ENCODE assay signal across 8 cellular contexts in genomic region chr20:36792422-36792821, GRCh38. TPM values are rescaled to one million over a fixed set of nuclear protein-coding genes. Genes with fewer than 3 reads are reported as not detected.
A peak's percentile ranks its signal among the peaks of the same experiment; 100 is the strongest.
DNase-seq lines count a peak whose midpoint lies in the region; ATAC-seq and TF ChIP-seq lines count a peak whose summit lies in the region.

No MANE protein-coding gene starts in this region.

- DNase-seq in activated CD8-positive, alpha-beta memory T cell treated with anti-CD3 and anti-CD28 coated beads, Interleukin-2, amount 10 ng/mL, durations not matched to agents 7 days and 5 days: peak; percentile 58
- no peak for DNase-seq in activated CD8-positive, alpha-beta memory T cell treated with anti-CD3 and anti-CD28 coated beads, Interleukin-2, amount 50 U/mL, for 4 hours
- DNase-seq in NCI-H2171 (lab: John Stamatoyannopoulos, UW): peak; percentile 38
- peak; percentile 51 for DNase-seq in brain microvascular endothelial cell
- peak; percentile 54 for DNase-seq in medulla oblongata (ENCODE audit: extremely low spot score)
- no peak for DNase-seq in dedifferentiated amniotic fluid mesenchymal stem cell (ENCODE audit: extremely low spot score)
- no peak for DNase-seq in NCI-H2107 treated with DMSO at 0.1 percent for 48 hours (lab: John Stamatoyannopoulos, UW; ENCODE audit: unreplicated experiment)
- DNase-seq in activated effector memory CD4-positive, alpha-beta T cell treated with anti-CD3 and anti-CD28 coated beads, Interleukin-2, amount 50 U/mL, for 16 hours: no peak

- TF ChIP-seq CTCF in brain microvascular endothelial cell (IDR thresholded peaks at IDR 0.05; ENCODE audit: low read depth, low read length, missing control alignments): peak; percentile 76

- H3K27me3 ChIP-seq in brain microvascular endothelial cell (replicated peaks): no peaks in the 10 kb centered on the region

- CTCF ChIA-PET in activated CD8-positive, alpha-beta memory T cell treated with anti-CD3 and anti-CD28 coated beads, Interleukin-2, amount 10 ng/mL, durations not matched to agents 7 days and 5 days (lab: Charles Lee): interaction anchor here (0.8 to 2.5 kb wide), 6 partner anchors 10 to 91 kb away, joined by 3 to 6 read pairs (median 4); a partner anchor contains a TSS

- H3K4me3 ChIP-seq in brain microvascular endothelial cell (ENCODE audit: low read depth, low read length): no peak overlapping the region

- H3K4me1 Mint-ChIP-seq in activated CD8-positive, alpha-beta memory T cell treated with anti-CD3 and anti-CD28 coated beads, Interleukin-2, amount 10 ng/mL, durations not matched to agents 7 days and 5 days: no peaks in the 10 kb centered on the region

- H3K36me3 Mint-ChIP-seq in activated CD8-positive, alpha-beta memory T cell treated with anti-CD3 and anti-CD28 coated beads, Interleukin-2, amount 10 ng/mL, durations not matched to agents 7 days and 5 days: no peaks in the 10 kb centered on the region

- in situ Hi-C loops in brain microvascular endothelial cell (cut with HindIII; ENCODE audit: low pct_ligation_motif_present, low sequenced_read_pairs): no loop called here

- ATAC-seq in activated CD8-positive, alpha-beta memory T cell treated with anti-CD3 and anti-CD28 coated beads, Interleukin-2, amount 10 ng/mL, durations not matched to agents 7 days and 5 days: peak; percentile 75

- H3K36me3 ChIP-seq in brain microvascular endothelial cell (replicated peaks): peaks cover 41% of the 10 kb centered on the region

- H3K9me3 Mint-ChIP-seq in activated CD8-positive, alpha-beta memory T cell treated with anti-CD3 and anti-CD28 coated beads, Interleukin-2, amount 10 ng/mL, durations not matched to agents 7 days and 5 days (ENCODE audit: low read depth): no peaks in the 10 kb centered on the region

- H3K27ac ChIP-seq in brain microvascular endothelial cell: no peak overlapping the region

- H3K27ac Mint-ChIP-seq in activated CD8-positive, alpha-beta memory T cell treated with anti-CD3 and anti-CD28 coated beads, Interleukin-2, amount 10 ng/mL, durations not matched to agents 7 days and 5 days: no peak overlapping the region

- H3K4me3 Mint-ChIP-seq in activated CD8-positive, alpha-beta memory T cell treated with anti-CD3 and anti-CD28 coated beads, Interleukin-2, amount 10 ng/mL, durations not matched to agents 7 days and 5 days: no peak overlapping the region

- H3K27me3 Mint-ChIP-seq in activated CD8-positive, alpha-beta memory T cell treated with anti-CD3 and anti-CD28 coated beads, Interleukin-2, amount 10 ng/mL, durations not matched to agents 7 days and 5 days: no peaks in the 10 kb centered on the region

RNA-seq across cellular contexts. Expression of gene DSN1, which starts 18.9 kb away (rescaled TPM):
- 10 to 100 TPM; 36.0 to 42.7 TPM for total RNA-seq in activated CD8-positive, alpha-beta memory T cell treated with anti-CD3 and anti-CD28 coated beads, Interleukin-2, amount 10 ng/mL, durations not matched to agents 7 days and 5 days

RNA-seq across cellular contexts. Expression of gene NDRG3, which starts 46.5 kb away (rescaled TPM):
- 10 to 100 TPM; 27.8 to 28.8 TPM for total RNA-seq in activated CD8-positive, alpha-beta memory T cell treated with anti-CD3 and anti-CD28 coated beads, Interleukin-2, amount 10 ng/mL, durations not matched to agents 7 days and 5 days

Comparison
In these comparisons a context has a peak if more than half of its experiments do, and no peak if none do; other contexts are left out.
1. DNase-seq: peak in activated CD8-positive, alpha-beta memory T cell treated with anti-CD3 and anti-CD28 coated beads, Interleukin-2, amount 10 ng/mL, durations not matched to agents 7 days and 5 days (single experiment), NCI-H2171 (single experiment), brain microvascular endothelial cell (single experiment) and medulla oblongata (single experiment); none in activated CD8-positive, alpha-beta memory T cell treated with anti-CD3 and anti-CD28 coated beads, Interleukin-2, amount 50 U/mL, for 4 hours (single experiment), dedifferentiated amniotic fluid mesenchymal stem cell (single experiment), NCI-H2107 treated with DMSO at 0.1 percent for 48 hours (single experiment) and activated effector memory CD4-positive, alpha-beta T cell treated with anti-CD3 and anti-CD28 coated beads, Interleukin-2, amount 50 U/mL, for 16 hours (single experiment).